In the genomic region with DNA sequence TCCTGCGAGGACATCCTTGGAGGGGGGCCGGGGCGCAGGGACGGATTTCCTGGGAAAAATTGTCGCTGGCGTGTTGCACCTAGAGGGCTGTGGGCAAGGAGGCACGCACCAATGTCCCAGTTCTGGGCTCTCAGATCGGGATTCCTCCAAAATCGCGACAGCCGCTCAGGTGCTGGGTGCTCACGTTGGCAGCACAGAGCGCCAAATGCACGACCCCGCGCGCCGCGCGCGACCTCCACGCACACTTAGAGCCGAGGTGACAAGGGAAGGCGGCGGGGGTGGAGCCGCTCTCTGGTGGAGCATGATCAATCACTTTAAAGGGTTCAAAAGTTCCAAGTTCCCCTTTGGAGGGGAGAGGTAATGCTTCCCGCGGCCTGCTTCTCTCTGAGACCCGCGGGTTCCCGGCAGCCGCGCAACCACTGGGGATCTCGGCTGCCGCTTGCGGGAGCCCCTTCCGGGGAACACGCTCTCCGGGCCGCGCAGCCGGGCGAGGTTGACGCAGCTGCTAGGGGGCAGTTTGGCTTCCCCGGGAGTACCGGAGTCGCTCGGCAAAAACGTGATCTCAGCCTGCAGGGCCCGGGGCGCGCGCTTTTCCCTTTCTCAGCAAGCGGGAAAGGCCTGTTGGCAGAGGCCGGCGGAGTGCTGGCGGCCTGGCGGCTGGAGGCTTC, we compare ENCODE assay signal across 9 cellular contexts. TPM values are rescaled to one million over a fixed set of nuclear protein-coding genes. Genes with fewer than 3 reads are reported as not detected.
DNase-seq lines count a peak whose midpoint lies in the region; ATAC-seq, FAIRE-seq and TF ChIP-seq lines count a peak whose summit lies in the region.
"Had no signal": no experiment of that assay in that cellular context is flagged by ENCODE, and none has a peak within 500 bp of the region (broad histone marks: within the 10 kb centered on the region; RNA-seq: fewer than 3 reads in every experiment).

No MANE protein-coding gene starts in this region.

- no peak for ATAC-seq in HG02678 (IDR thresholded peaks at IDR 0.05; ENCODE audit: unreplicated experiment)

- no peak overlapping the region for H3K56ac ChIP-seq in H1 (replicated peaks; ENCODE audit: insufficient read length, low read depth, low read length)

- no peaks in the 10 kb centered on the region for H4K20me1 ChIP-seq in H1 (replicated peaks in 1 of 2; ENCODE audit: control insufficient read depth in 1 of 2, insufficient read depth in 2 of 2, low read length in 2 of 2)

- H3K27me3 Mint-ChIP-seq in MCF 10A (ENCODE audit: insufficient read depth, unreplicated experiment): peaks cover 21% of the 10 kb centered on the region

- no peak overlapping the region; the same call in 1 of the 2 replicates for H2BK15ac ChIP-seq in H1 (ENCODE audit: low read length)

- H2BK20ac ChIP-seq in H1 (ENCODE audit: low read length): no peak overlapping the region; the same call in 1 of the 2 replicates

- no peak overlapping the region for H3K4ac ChIP-seq in H1 (replicated peaks; ENCODE audit: insufficient read length, low read depth, low read length)

- no peak for TF ChIP-seq RAD21 in H1 (IDR thresholded peaks at IDR 0.05 in 1 of 2, conservative IDR thresholded peaks at IDR 0.05 in 1 of 2; ENCODE audit: low read depth in 2 of 2, low read length in 2 of 2)

- H3K79me1 ChIP-seq in H1 (ENCODE audit: low read depth, low read length): no peaks in the 10 kb centered on the region

- H3K4me2 ChIP-seq in H1 (ENCODE audit: insufficient read depth in 1 of 2, low read depth in 2 of 2, low read length in 2 of 2): peak overlapping the region; percentile 88 to 93

- no peak overlapping the region for H2AFZ ChIP-seq in H1 (ENCODE audit: low read length)

- no peaks in the 10 kb centered on the region for H3K36me3 Mint-ChIP-seq in MCF 10A (ENCODE audit: insufficient read depth, unreplicated experiment)

- H3K4me3 ChIP-seq in breast epithelium: peak overlapping the region; percentile 30 to 50 (median 36)
- peak overlapping the region; percentile 32 to 73 (median 62) for H3K4me3 ChIP-seq in H1 (ENCODE audit: extremely low read depth in 1 of 4, insufficient read depth in 2 of 4, low read depth in 3 of 4, low read length in 4 of 4)
- H3K4me3 ChIP-seq in mesodermal cell (ENCODE audit: extremely low read depth, insufficient read depth, low read length, poor library complexity, severe bottlenecking): peak overlapping the region; percentile 33
- H3K4me3 ChIP-seq in tibial nerve: peak overlapping the region; percentile 21 to 45 (median 36)

- POLR2A ChIA-PET in MCF 10A (lab: Yijun Ruan, JAX) (no interaction called here), H1 (lab: Charles Lee; ENCODE audit: partially characterized antibody) (interaction anchor here (0.9 to 12.9 kb wide), 9 partner anchors 9 to 244 kb away, joined by 3 to 322 read pairs (median 4); partner anchors contain the start of gene SKIDA1)

- no peak overlapping the region for H3K4me3 Mint-ChIP-seq in MCF 10A (ENCODE audit: unreplicated experiment)

- BruUV-seq in MCF 10A (replicated peaks; lab: Mats Ljungman, UMichigan): no TSS peak

- peak overlapping the region; percentile 89 for H3K18ac ChIP-seq in H1 (ENCODE audit: extremely low read depth, low read length)

- no peaks in the 10 kb centered on the region for H3K4me1 Mint-ChIP-seq in MCF 10A (ENCODE audit: insufficient read depth, unreplicated experiment)

- TF ChIP-seq POLR2A in breast epithelium (IDR thresholded peaks at IDR 0.05) (no peak), H1 (IDR thresholded peaks at IDR 0.05; ENCODE audit: control extremely low read depth in 1 of 2, low read depth in 2 of 2, low read length in 2 of 2) (peak in 1 of 2 experiments; percentile 58; a peak in 1 of 3 replicates), tibial nerve (IDR thresholded peaks at IDR 0.05) (no peak)

- no peak for TF ChIP-seq CTCF in breast epithelium (IDR thresholded peaks at IDR 0.05)
- no peak for TF ChIP-seq CTCF in MCF 10A (IDR thresholded peaks at IDR 0.05; ENCODE audit: unreplicated experiment)
- no peak for TF ChIP-seq CTCF in H1 (IDR thresholded peaks at IDR 0.05; ENCODE audit: control extremely low read depth in 1 of 3, insufficient read depth in 1 of 3, low read depth in 1 of 3, low read length in 3 of 3)
- no peak for TF ChIP-seq CTCF in tibial nerve (IDR thresholded peaks at IDR 0.05)

- H3K27ac ChIP-seq in breast epithelium (no peak overlapping the region), H1 (ENCODE audit: low read depth, low read length) (no peak overlapping the region), mesodermal cell (ENCODE audit: low read depth, low read length, severe bottlenecking) (peak overlapping the region; percentile 57), tibial nerve (peak overlapping the region; percentile 76 to 90 (median 82))

- H3K36me3 ChIP-seq in breast epithelium (no peaks in the 10 kb centered on the region), H1 (ENCODE audit: control insufficient read depth in 2 of 4, insufficient read depth in 4 of 4, low read length in 3 of 4) (no peaks in the 10 kb centered on the region), mesodermal cell (ENCODE audit: control insufficient read depth, insufficient read depth, low read length) (no peaks in the 10 kb centered on the region), tibial nerve (no peaks in the 10 kb centered on the region)

- H2BK12ac ChIP-seq in H1 (ENCODE audit: low read depth, low read length): peak overlapping the region; percentile 77

- no peak overlapping the region for H3K14ac ChIP-seq in H1 (ENCODE audit: insufficient read length)

- H3K4me1 ChIP-seq in breast epithelium: no peaks in the 10 kb centered on the region
- peaks cover 16 to 42% (median 27%) of the 10 kb centered on the region in 4 experiments for H3K4me1 ChIP-seq in H1 (replicated peaks in 1 of 4; ENCODE audit: control insufficient read depth in 3 of 4, insufficient read depth in 4 of 4, low read length in 3 of 4)
- H3K4me1 ChIP-seq in mesodermal cell (ENCODE audit: control insufficient read depth, insufficient read depth, low read length, poor library complexity, severe bottlenecking): peaks cover 47% of the 10 kb centered on the region
- peaks cover 0 to 23% (median 8%) of the 10 kb centered on the region in 4 donors for H3K4me1 ChIP-seq in tibial nerve

- intact Hi-C loops in breast epithelium (cut with DNase I; ENCODE audit: low total_unique reads): loop anchor here (5.0 to 10.0 kb wide), 3 partner anchors 223 to 717 kb away; partner anchors contain the start of genes DNAJC1 and EBLN1
- intact Hi-C loops in MCF 10A (cut with micrococcal nuclease): loop anchor here (5.0 to 10.0 kb wide), 4 partner anchors 167 to 1485 kb away; no protein-coding TSS in a partner anchor

- no peak overlapping the region for H3K23ac ChIP-seq in H1 (ENCODE audit: insufficient read length)

- peak overlapping the region in 2 of 4 experiments; percentile 35 to 41; a peak in 3 of 7 replicates for H3K9ac ChIP-seq in H1 (replicated peaks in 1 of 4; ENCODE audit: extremely low read depth in 1 of 4, low read depth in 3 of 4, low read length in 3 of 4)

- H3K9me3 Mint-ChIP-seq in MCF 10A (ENCODE audit: unreplicated experiment): no peaks in the 10 kb centered on the region

- H2BK5ac ChIP-seq in H1 (ENCODE audit: low read depth, low read length): no peak overlapping the region; the same call in 1 of the 2 replicates

- no peak for FAIRE-seq in H1 (lab: Jason Lieb, UNC)

- H3K27me3 ChIP-seq in breast epithelium: no peaks in the 10 kb centered on the region
- peaks cover 5 to 24% (median 15%) of the 10 kb centered on the region in 4 experiments; a peak in 6 of 7 replicates for H3K27me3 ChIP-seq in H1 (replicated peaks in 1 of 4; ENCODE audit: control insufficient read depth in 3 of 4, extremely low read depth in 1 of 4, insufficient read depth in 3 of 4, low read length in 3 of 4)
- H3K27me3 ChIP-seq in tibial nerve: no peaks in the 10 kb centered on the region

- H4K8ac ChIP-seq in H1 (ENCODE audit: extremely low read depth, insufficient read depth, low read length): peak overlapping the region; percentile 12

- H3K23me2 ChIP-seq in H1 (ENCODE audit: low read depth, low read length): peaks cover 24% of the 10 kb centered on the region; the same call in 1 of the 2 replicates

- CTCF ChIA-PET in MCF 10A (lab: Yijun Ruan, JAX): interaction anchor here (0.8 to 1.2 kb wide), 2 partner anchors 14 to 38 kb away, joined by 3 to 4 read pairs; no protein-coding TSS in a partner anchor
- CTCF ChIA-PET in H1 (lab: Charles Lee; ENCODE audit: partially characterized antibody): interaction anchor here (0.5 to 6.2 kb wide), 13 partner anchors 8 to 328 kb away, joined by 3 to 46 read pairs (median 4); no protein-coding TSS in a partner anchor

- H3K9me3 ChIP-seq in breast epithelium: no peaks in the 10 kb centered on the region
- H3K9me3 ChIP-seq in H1 (ENCODE audit: insufficient read depth in 2 of 2, low read depth in 1 of 2, low read length in 1 of 2): no peaks in the 10 kb centered on the region
- no peaks in the 10 kb centered on the region for H3K9me3 ChIP-seq in mesodermal cell (ENCODE audit: control insufficient read depth, low read length)
- no peaks in the 10 kb centered on the region for H3K9me3 ChIP-seq in tibial nerve

- peak overlapping the region; percentile 5 for H4K5ac ChIP-seq in H1 (ENCODE audit: insufficient read length, low read depth, low read length)

- WGBS in H1 (ENCODE audit: extremely low coverage in 1 of 2, insufficient coverage in 1 of 2, insufficient read length in 1 of 2, insufficient replicate concordance in 2 of 2, low coverage in 1 of 2, low lambda C conversion rate in 2 of 2, missing lambda C conversion rate in 1 of 2), 2 experiments: 1% methylated on average over 54 of the region's 58 CpGs; no CpG with 5 or more reads in 1 of the 2 experiments
- 3% methylated on average over 38 to 57 of the region's 58 CpGs for WGBS in mesodermal cell (ENCODE audit: insufficient coverage in 2 of 2), 2 experiments
- 7 to 30% methylated on average over 35 to 43 of the region's 58 CpGs for WGBS in tibial nerve, 2 donors

- DNase-seq in breast epithelium (ENCODE audit: low spot score in 2 of 2): no peak
- DNase-seq in MCF 10A (ENCODE audit: unreplicated experiment): no peak
- peak in 1 of 2 experiments; percentile 86 for DNase-seq in H1 (ENCODE audit: low read depth in 1 of 2, low spot score in 2 of 2)
- no peak for DNase-seq in tibial nerve (ENCODE audit: low spot score in 2 of 2)
- DNase-seq in stimulated activated naive CD4-positive, alpha-beta T cell treated with Interleukin-2 at 50 U/mL for 16 hours (lab: John Stamatoyannopoulos, UW): no peak
- DNase-seq in NCI-H1048 (lab: John Stamatoyannopoulos, UW): no peak
- DNase-seq: AML-193 had no signal

- TF ChIP-seq EP300 in H1 (IDR thresholded peaks at IDR 0.05; ENCODE audit: borderline replicate concordance in 1 of 2, low read depth in 2 of 2, low read length in 2 of 2) (no peak), tibial nerve (IDR thresholded peaks at IDR 0.05) (no peak)

- H3K79me2 ChIP-seq in H1 (ENCODE audit: control insufficient read depth in 1 of 2, insufficient read depth in 2 of 2, low read length in 2 of 2): peaks cover 0 to 16% of the 10 kb centered on the region in 2 experiments; a peak in 1 of 4 replicates

- H3K27ac Mint-ChIP-seq in MCF 10A (ENCODE audit: low read depth, unreplicated experiment): no peak overlapping the region

- H2BK120ac ChIP-seq in H1 (replicated peaks; ENCODE audit: low read depth, low read length): peak overlapping the region; percentile 33

- H2AK5ac ChIP-seq in H1 (ENCODE audit: low read depth, low read length): no peak overlapping the region

- H4K91ac ChIP-seq in H1 (replicated peaks; ENCODE audit: insufficient read length, low read length): peak overlapping the region; percentile 7

RNA-seq across cellular contexts. Expression of gene SKIDA1, which starts 25.4 kb away (rescaled TPM):
- 1 to 10 TPM in 1 of 3 donors, under 1 TPM in 2; 0.59 to 1.4 (median 0.98) TPM for total RNA-seq in breast epithelium
- 0.56 and 1.2 TPM in 2 replicates for total RNA-seq in MCF 10A (2022)
- 8.0 and 8.2 TPM in 2 replicates for total RNA-seq in H1 (2021; fragmentation: NEBNext Ultra II Directional; extraction: Animal tissue kit (Norgen Biotek cat#: 25700))
- polyA plus RNA-seq in H1 (2011; rRNA removed): 1.5 and 2.2 TPM in 2 replicates
- polyA plus RNA-seq in H1 (2011; cell fraction: cytosol; rRNA removed): 2.5 TPM
- 2.5 TPM for polyA plus RNA-seq in H1 (2011; cell fraction: nucleus; rRNA removed)
- polyA plus RNA-seq in H1 (2012, experiment 1 of 2): 4.3 to 6.0 TPM (median 4.5 TPM) in 4 replicates
- polyA plus RNA-seq in H1 (2012, experiment 2 of 2): 1.7 TPM
- 2.1 TPM for polyA plus RNA-seq in H1 (2013, experiment 1 of 2)
- polyA plus RNA-seq in H1 (2013, experiment 2 of 2): 1.8 TPM
- polyA minus RNA-seq in H1 (2011; rRNA and poly(A)+ RNA removed): 3.4 and 4.2 TPM in 2 replicates
- polyA minus RNA-seq in H1 (2011; cell fraction: cytosol; rRNA and poly(A)+ RNA removed): 5.3 TPM
- 4.9 TPM for polyA minus RNA-seq in H1 (2011; cell fraction: nucleus; rRNA and poly(A)+ RNA removed)
- 11.4 TPM for polyA plus RNA-seq in mesodermal cell (2013, experiment 1 of 2)
- polyA plus RNA-seq in mesodermal cell (2013, experiment 2 of 2): 10.3 TPM
- 1 to 10 TPM in 3 of 4 donors, under 1 TPM in 1; 0.39 to 5.2 (median 2.3) TPM for total RNA-seq in tibial nerve

RNA-seq across cellular contexts. Expression of gene MLLT10, which starts 34.0 kb away (rescaled TPM):
- total RNA-seq in breast epithelium (10 to 100 TPM; 45.6 to 74.6 (median 58.0) TPM), MCF 10A (2022) (39.3 and 47.5 TPM in 2 replicates), tibial nerve (10 to 100 TPM; 40.6 to 60.9 (median 47.5) TPM)
- 53.1 and 56.9 TPM in 2 replicates for total RNA-seq in H1 (2021; fragmentation: NEBNext Ultra II Directional; extraction: Animal tissue kit (Norgen Biotek cat#: 25700))
- polyA plus RNA-seq in H1 (2011; rRNA removed): 36.1 and 62.1 TPM in 2 replicates
- 51.8 TPM for polyA plus RNA-seq in H1 (2011; cell fraction: cytosol; rRNA removed)
- polyA plus RNA-seq in H1 (2011; cell fraction: nucleus; rRNA removed): 65.3 TPM
- 34.7 to 47.4 TPM (median 38.7 TPM) in 4 replicates for polyA plus RNA-seq in H1 (2012, experiment 1 of 2)
- 7.2 TPM for polyA plus RNA-seq in H1 (2012, experiment 2 of 2)
- polyA plus RNA-seq in H1 (2013, experiment 1 of 2): 28.1 TPM
- polyA plus RNA-seq in H1 (2013, experiment 2 of 2): 31.0 TPM
- 123 and 154 TPM in 2 replicates for polyA minus RNA-seq in H1 (2011; rRNA and poly(A)+ RNA removed)
- 34.3 TPM for polyA minus RNA-seq in H1 (2011; cell fraction: cytosol; rRNA and poly(A)+ RNA removed)
- 116 TPM for polyA minus RNA-seq in H1 (2011; cell fraction: nucleus; rRNA and poly(A)+ RNA removed)
- polyA plus RNA-seq in mesodermal cell (2013, experiment 1 of 2): 45.1 TPM
- polyA plus RNA-seq in mesodermal cell (2013, experiment 2 of 2): 40.1 TPM

Comparison
In these comparisons a context has a peak if more than half of its experiments do, and no peak if none do; other contexts are left out.
1. H3K27ac ChIP-seq: peak in mesodermal cell (single experiment) and tibial nerve (4 of 4); none in breast epithelium (0 of 2) and H1 (single experiment).
2. Peak in every context shown above with its lines, with median percentiles within 50 percentile points of each other: H3K4me3 ChIP-seq.